ENCODE assay signal across 26 cellular contexts in genomic region chr4:11342401-11342800, GRCh38.
A peak's percentile ranks its signal among the peaks of the same experiment; 100 is the strongest.
DNase-seq lines count a peak whose midpoint lies in the region; ATAC-seq, FAIRE-seq and TF ChIP-seq lines count a peak whose summit lies in the region.
"Had no signal": no experiment of that assay in that cellular context is flagged by ENCODE, and none has a peak within 500 bp of the region (broad histone marks: within the 10 kb centered on the region; RNA-seq: fewer than 3 reads in every experiment).

No MANE protein-coding gene starts in this region.

- CTCF ChIA-PET in activated CD4-positive, alpha-beta T cell treated with anti-CD3 and anti-CD28 coated beads for 36 hours (lab: Charles Lee), result interaction anchor here (0.5 to 1.0 kb wide), 5 partner anchors 12 to 1340 kb away, joined by 3 to 5 read pairs (median 3); no protein-coding TSS in a partner anchor

- ATAC-seq in activated CD4-positive, alpha-beta T cell treated with anti-CD3 and anti-CD28 coated beads for 36 hours, result no peak
- no peak for ATAC-seq in HG03045 (IDR thresholded peaks at IDR 0.05; ENCODE audit: unreplicated experiment)

- H3K36me3 Mint-ChIP-seq in activated CD4-positive, alpha-beta T cell treated with anti-CD3 and anti-CD28 coated beads for 36 hours (ENCODE audit: low read depth), result no peaks in the 10 kb centered on the region
- H3K36me3 Mint-ChIP-seq: CD14-positive monocyte; CD4-positive, alpha-beta memory T cell; CD4-positive, CD25-positive, alpha-beta regulatory T cell had no signal

- intact Hi-C loops in activated CD4-positive, alpha-beta T cell treated with anti-CD3 and anti-CD28 coated beads for 36 hours (cut with DNase I, micrococcal nuclease), result no loop called here

- no peaks in the 10 kb centered on the region for H3K27me3 Mint-ChIP-seq in activated CD4-positive, alpha-beta T cell treated with anti-CD3 and anti-CD28 coated beads for 36 hours
- H3K27me3 Mint-ChIP-seq: CD8-positive, alpha-beta memory T cell had no signal

- no peak for TF ChIP-seq CTCF in bronchial epithelial cell (IDR thresholded peaks at IDR 0.05; ENCODE audit: insufficient read depth, low read length, severe bottlenecking)

- no peak overlapping the region for H3K4me3 ChIP-seq in bronchial epithelial cell (ENCODE audit: low read depth, low read length)
- H3K4me3 ChIP-seq: BLaER1, GM12878 had no signal

- DNase-seq in bronchial epithelial cell (ENCODE audit: low read depth) (no peak), islet precursor cell (peak; percentile 73), pons (ENCODE audit: low spot score) (no peak)
- no peak for DNase-seq in activated CD4-positive, alpha-beta T cell treated with anti-CD3 and anti-CD28 coated beads for 36 hours
- DNase-seq: 8988T; ACHN; BE2C; C1 segment of cervical spinal cord; CD4-positive, alpha-beta memory T cell; CD4-positive, CD25-positive, alpha-beta regulatory T cell; CD8-positive, alpha-beta memory T cell; COR-L47; DMS 273 treated with DMSO at 0.1 percent for 48 hours; DMS153; DMS53; DMS79; DND-41; EL; GDM1 had no signal

- H3K4me1 Mint-ChIP-seq in activated CD4-positive, alpha-beta T cell treated with anti-CD3 and anti-CD28 coated beads for 36 hours, result no peaks in the 10 kb centered on the region
- H3K4me1 Mint-ChIP-seq: CD4-positive, alpha-beta memory T cell; CD4-positive, CD25-positive, alpha-beta regulatory T cell; CD8-positive, alpha-beta memory T cell had no signal

- H3K4me3 Mint-ChIP-seq in activated CD4-positive, alpha-beta T cell treated with anti-CD3 and anti-CD28 coated beads for 36 hours, result no peak overlapping the region
- H3K4me3 Mint-ChIP-seq: CD14-positive monocyte; CD4-positive, alpha-beta memory T cell; CD4-positive, CD25-positive, alpha-beta regulatory T cell; CD8-positive, alpha-beta memory T cell had no signal

- no peaks in the 10 kb centered on the region for H3K9me3 Mint-ChIP-seq in activated CD4-positive, alpha-beta T cell treated with anti-CD3 and anti-CD28 coated beads for 36 hours (ENCODE audit: low read depth)
- H3K9me3 Mint-ChIP-seq: CD8-positive, alpha-beta memory T cell had no signal

- FAIRE-seq in bronchial epithelial cell (lab: Jason Lieb, UNC), result peak; percentile 18
- FAIRE-seq: A204.1, GM12878, GM12892, GM18507 had no signal

- no peak overlapping the region for H3K27ac Mint-ChIP-seq in activated CD4-positive, alpha-beta T cell treated with anti-CD3 and anti-CD28 coated beads for 36 hours
- H3K27ac Mint-ChIP-seq: CD4-positive, alpha-beta memory T cell; CD4-positive, CD25-positive, alpha-beta regulatory T cell; CD8-positive, alpha-beta memory T cell had no signal

- no peaks in the 10 kb centered on the region for H3K36me3 ChIP-seq in bronchial epithelial cell (ENCODE audit: control insufficient read depth, insufficient read depth, low read length)
- H3K36me3 ChIP-seq: BE2C, BLaER1 had no signal

- H3K27me3 ChIP-seq in bronchial epithelial cell (ENCODE audit: control insufficient read depth, insufficient read depth, low read length), result peaks cover 1% of the 10 kb centered on the region
- H3K27me3 ChIP-seq: BE2C, BLaER1 had no signal

- POLR2A ChIA-PET in activated CD4-positive, alpha-beta T cell treated with anti-CD3 and anti-CD28 coated beads for 36 hours (lab: Charles Lee), result no interaction called here
